Comparison of ENCODE assay signal across 1 cellular context in genomic region chr19:13149173-13149627, GRCh38.
A peak's percentile ranks its signal among the peaks of the same experiment; 100 is the strongest.
TF ChIP-seq lines count a peak whose summit lies in the region.
"Not testable (repeated sequence)": the region's sequence is repeated elsewhere in the genome, so short reads cannot be mapped to it uniquely, and the experiment has no call there.

No MANE protein-coding gene starts in this region.

TF ChIP-seq in HepG2, 621 proteins besides CTCF, POLR2A, EP300 and RAD21:
- TF ChIP-seq TMF1 (CRISPR knock-in tag; IDR thresholded peaks at IDR 0.05; ENCODE audit: low read depth) (0 out of 2 replicates have a peak, but pooled peaks have one; percentile 23), NR2F6 (CRISPR knock-in tag; IDR thresholded peaks at IDR 0.05) (peak; percentile 34; the same call in 1 of the 2 replicates), CEBPG (CRISPR knock-in tag; IDR thresholded peaks at IDR 0.05) (peak; percentile 55), TARDBP (CRISPR knock-in tag; IDR thresholded peaks at IDR 0.05) (peak; percentile 20; the same call in 1 of the 2 replicates), ZNF362 (CRISPR knock-in tag; IDR thresholded peaks at IDR 0.05; ENCODE audit: borderline replicate concordance) (0 out of 2 replicates have a peak, but pooled peaks have one; percentile 57), NR2F1 (CRISPR knock-in tag; IDR thresholded peaks at IDR 0.05) (peak in 1 of 2 experiments; percentile 34; a peak in 1 of 4 replicates), TOPORS (CRISPR knock-in tag; IDR thresholded peaks at IDR 0.05) (peak; percentile 2; the same call in 1 of the 2 replicates), ARID2 (CRISPR knock-in tag; IDR thresholded peaks at IDR 0.05; ENCODE audit: borderline replicate concordance) (0 out of 2 replicates have a peak, but pooled peaks have one; percentile 33)
- TF ChIP-seq NR2F6 (IDR thresholded peaks at IDR 0.05) = not testable (repeated sequence)
